In the genomic region with DNA sequence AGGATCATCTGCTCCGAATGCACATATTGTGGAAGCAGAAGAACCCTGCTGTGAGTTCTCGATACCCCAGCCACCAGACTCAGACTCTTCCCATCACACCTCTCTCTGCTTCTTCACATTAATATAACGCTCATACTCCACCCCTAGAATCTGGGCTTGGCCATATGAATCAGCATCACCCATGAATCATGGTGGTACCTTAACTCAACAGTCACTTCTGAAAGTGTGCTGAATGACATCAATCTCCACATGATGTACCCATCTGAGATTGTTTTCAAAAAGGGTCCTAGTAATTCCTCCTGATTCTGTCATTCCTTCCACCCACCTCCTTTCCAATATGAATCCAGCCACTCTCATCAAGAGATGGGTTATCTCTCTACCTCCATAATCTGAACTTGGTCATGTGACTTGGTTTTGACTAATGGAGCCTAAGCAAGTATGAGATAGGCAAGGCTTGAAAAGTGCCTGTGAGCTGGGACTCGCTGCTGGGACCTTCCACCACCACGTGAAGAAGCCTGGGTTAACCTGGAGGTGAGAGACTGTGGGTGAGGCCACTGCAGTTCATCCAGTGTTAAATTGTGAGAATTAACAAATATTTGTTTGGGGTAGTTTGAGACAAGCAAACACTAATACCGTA, we compare ENCODE assay signal across 15 cellular contexts. TPM values are rescaled to one million over a fixed set of nuclear protein-coding genes. Genes with fewer than 3 reads are reported as not detected.
A peak's percentile ranks its signal among the peaks of the same experiment; 100 is the strongest.
DNase-seq lines count a peak whose midpoint lies in the region; ATAC-seq, FAIRE-seq and TF ChIP-seq lines count a peak whose summit lies in the region.
"Had no signal": no experiment of that assay in that cellular context is flagged by ENCODE, and none has a peak within 500 bp of the region (broad histone marks: within the 10 kb centered on the region; RNA-seq: fewer than 3 reads in every experiment).

No MANE protein-coding gene starts in this region.

- no peak for TF ChIP-seq POLR2A in gastrocnemius medialis (IDR thresholded peaks at IDR 0.05)

- intact Hi-C loops in gastrocnemius medialis (cut with DNase I; ENCODE audit: low total_unique reads): no loop called here

- peaks cover 62% of the 10 kb centered on the region for H3K36me3 Mint-ChIP-seq in activated T-cell treated with anti-CD3 and anti-CD28 coated beads, Interleukin-2, amount 50 U/mL, for 4 hours (ENCODE audit: insufficient read depth)

- in situ Hi-C loops in gastrocnemius medialis (cut with MboI; ENCODE audit: low sequenced_read_pairs in 4 of 4): no loop called here

- no peak overlapping the region for H3K4me3 Mint-ChIP-seq in activated T-cell treated with anti-CD3 and anti-CD28 coated beads, Interleukin-2, amount 50 U/mL, for 4 hours
- H3K4me3 Mint-ChIP-seq: dendritic cell treated with granulocyte-macrophage colony-stimulating factor and Interleukin-4, amounts not matched to agents 40 ng/mL and 50 ng/mL, for 4 days; IgD-negative memory B cell had no signal

- no peaks in the 10 kb centered on the region for H3K9me3 Mint-ChIP-seq in activated T-cell treated with anti-CD3 and anti-CD28 coated beads, Interleukin-2, amount 50 U/mL, for 4 hours
- H3K9me3 Mint-ChIP-seq: dendritic cell treated with granulocyte-macrophage colony-stimulating factor and Interleukin-4, amounts not matched to agents 40 ng/mL and 50 ng/mL, for 4 days; IgD-negative memory B cell had no signal

- H3K4me3 ChIP-seq in choroid plexus epithelial cell (ENCODE audit: low read depth, low read length) (no peak overlapping the region), gastrocnemius medialis (no peak overlapping the region)
- H3K4me3 ChIP-seq: ovary, upper lobe of left lung had no signal

- peaks cover 63 to 68% of the 10 kb centered on the region in 2 donors for H3K4me1 ChIP-seq in gastrocnemius medialis

- TF ChIP-seq CTCF in choroid plexus epithelial cell (conservative IDR thresholded peaks at IDR 0.05; ENCODE audit: low read depth, low read length) (no peak), gastrocnemius medialis (IDR thresholded peaks at IDR 0.05 in 4 of 5, conservative IDR thresholded peaks at IDR 0.05 in 1 of 5) (no peak)

- ATAC-seq in activated T-cell treated with anti-CD3 and anti-CD28 coated beads, Interleukin-2, amount 50 U/mL, for 4 hours: peak; percentile 90 to 96
- ATAC-seq in gastrocnemius medialis: no peak
- no peak for ATAC-seq in GM21515 (IDR thresholded peaks at IDR 0.05; ENCODE audit: unreplicated experiment)

- peaks cover 76% of the 10 kb centered on the region for H3K4me1 Mint-ChIP-seq in activated T-cell treated with anti-CD3 and anti-CD28 coated beads, Interleukin-2, amount 50 U/mL, for 4 hours (ENCODE audit: low read depth)

- peaks cover 0 to 50% of the 10 kb centered on the region in 2 donors for H3K36me3 ChIP-seq in gastrocnemius medialis
- H3K36me3 ChIP-seq: ovary had no signal

- H3K27me3 Mint-ChIP-seq in activated T-cell treated with anti-CD3 and anti-CD28 coated beads, Interleukin-2, amount 50 U/mL, for 4 hours (ENCODE audit: low read depth): no peaks in the 10 kb centered on the region
- H3K27me3 Mint-ChIP-seq: dendritic cell treated with granulocyte-macrophage colony-stimulating factor and Interleukin-4, amounts not matched to agents 40 ng/mL and 50 ng/mL, for 4 days; IgD-negative memory B cell had no signal

- no peaks in the 10 kb centered on the region for H3K9me3 ChIP-seq in gastrocnemius medialis
- H3K9me3 ChIP-seq: ovary, upper lobe of left lung had no signal

- DNase-seq in activated T-cell treated with anti-CD3 and anti-CD28 coated beads, Interleukin-2, amount 50 U/mL, for 4 hours: no peak
- DNase-seq in activated T-cell treated with anti-CD3 and anti-CD28 coated beads, Interleukin-2, amount 50 U/mL, for 48 hours: no peak
- DNase-seq in RCC 7860 (ENCODE audit: low spot score): peak; percentile 47
- DNase-seq in choroid plexus epithelial cell (ENCODE audit: low read depth): peak; percentile 19
- no peak for DNase-seq in gastrocnemius medialis
- DNase-seq in T-helper 9 cell: no peak
- no peak for DNase-seq in ecto neural progenitor cell (ENCODE audit: low spot score)
- DNase-seq: amniotic stem cell, NCI-H2227 treated with DMSO at 0.1 percent for 48 hours, OCI-M1, ovary, upper lobe of left lung had no signal

- H3K27ac ChIP-seq in gastrocnemius medialis: peak overlapping the region in 3 of 4 donors; percentile 12 to 100 (median 98)
- H3K27ac ChIP-seq: ovary had no signal

- no peak for FAIRE-seq in RCC 7860 (lab: Jason Lieb, UNC)

- no peaks in the 10 kb centered on the region for H3K27me3 ChIP-seq in gastrocnemius medialis
- H3K27me3 ChIP-seq: ovary, upper lobe of left lung had no signal

RNA-seq across cellular contexts. Expression of a gene that starts 15.4 kb away (rescaled TPM):
- 100 to 1,000 TPM; 164 to 173 (median 173) TPM for total RNA-seq in activated T-cell treated with anti-CD3 and anti-CD28 coated beads, Interleukin-2, amount 50 U/mL, for 4 hours
- total RNA-seq in gastrocnemius medialis: 100 to 1,000 TPM; 119 to 262 (median 179) TPM

RNA-seq across cellular contexts. Expression of a gene that starts 40.9 kb away (rescaled TPM):
- 10 to 100 TPM; 50.3 to 57.0 (median 53.8) TPM for total RNA-seq in activated T-cell treated with anti-CD3 and anti-CD28 coated beads, Interleukin-2, amount 50 U/mL, for 4 hours
- 1,000 to 10,000 TPM; 1,878 to 2,898 (median 2,185) TPM for total RNA-seq in gastrocnemius medialis

Comparison
In these comparisons a context has a peak if more than half of its experiments do, and no peak if none do; other contexts are left out.
1. ATAC-seq: peak in activated T-cell treated with anti-CD3 and anti-CD28 coated beads, Interleukin-2, amount 50 U/mL, for 4 hours (2 of 2); none in gastrocnemius medialis (0 of 2) and GM21515 (single experiment).
2. DNase-seq: peak in RCC 7860 (single experiment) and choroid plexus epithelial cell (single experiment); none in activated T-cell treated with anti-CD3 and anti-CD28 coated beads, Interleukin-2, amount 50 U/mL, for 4 hours (single experiment), activated T-cell treated with anti-CD3 and anti-CD28 coated beads, Interleukin-2, amount 50 U/mL, for 48 hours (0 of 2), gastrocnemius medialis (0 of 2), T-helper 9 cell (single experiment) and ecto neural progenitor cell (single experiment).
3. RNA of a gene that starts 40.9 kb away (total RNA-seq): 1,878 to 2,898 TPM in gastrocnemius medialis; 50.3 to 57.0 TPM in activated T-cell treated with anti-CD3 and anti-CD28 coated beads, Interleukin-2, amount 50 U/mL, for 4 hours; every median in the first group is over 10 times any median in the second.